Comparison of ENCODE assay signal across 1 cellular context in the genomic region with DNA sequence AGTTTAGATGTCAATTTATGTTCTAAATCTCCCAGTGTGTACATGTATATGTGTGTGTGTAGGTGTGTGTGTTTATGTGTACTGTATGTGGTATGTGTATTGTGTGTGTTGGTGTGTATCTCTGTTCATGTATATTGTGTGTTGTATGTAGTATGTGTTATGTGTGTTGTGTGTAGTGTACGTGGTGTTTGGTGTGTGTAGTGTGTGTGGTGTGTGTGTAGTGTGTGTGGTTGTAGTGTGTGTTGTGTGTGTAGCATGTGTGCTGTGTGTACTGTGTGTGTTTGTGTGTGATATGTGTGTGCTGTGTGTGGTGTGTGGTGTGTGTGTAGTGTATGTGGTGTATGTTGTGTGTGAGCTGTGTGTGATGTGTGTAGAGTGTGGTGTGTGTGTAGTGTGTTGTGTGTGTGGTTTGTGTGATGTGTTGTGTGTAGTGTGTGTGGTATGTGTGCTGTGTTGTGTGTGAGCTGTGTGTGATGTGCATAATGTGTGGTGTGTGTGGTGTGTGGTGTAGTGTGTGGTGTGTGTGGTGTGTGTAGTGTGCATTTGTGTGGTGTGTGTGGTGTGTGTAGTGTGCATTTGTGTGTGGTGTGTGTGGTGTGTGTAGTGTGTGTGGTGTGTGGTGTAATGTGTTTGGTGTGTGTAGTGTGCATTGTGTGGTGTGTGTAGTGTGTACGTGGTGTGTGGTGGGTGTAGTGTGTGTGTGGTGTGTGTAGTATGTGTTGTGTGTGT.
TF ChIP-seq lines count a peak whose summit lies in the region.

No MANE protein-coding gene starts in this region.

TF ChIP-seq in HepG2, 621 proteins besides CTCF, POLR2A, EP300 and RAD21 (continued from another document and continues in another):
- TF ChIP-seq, protein P1, sequence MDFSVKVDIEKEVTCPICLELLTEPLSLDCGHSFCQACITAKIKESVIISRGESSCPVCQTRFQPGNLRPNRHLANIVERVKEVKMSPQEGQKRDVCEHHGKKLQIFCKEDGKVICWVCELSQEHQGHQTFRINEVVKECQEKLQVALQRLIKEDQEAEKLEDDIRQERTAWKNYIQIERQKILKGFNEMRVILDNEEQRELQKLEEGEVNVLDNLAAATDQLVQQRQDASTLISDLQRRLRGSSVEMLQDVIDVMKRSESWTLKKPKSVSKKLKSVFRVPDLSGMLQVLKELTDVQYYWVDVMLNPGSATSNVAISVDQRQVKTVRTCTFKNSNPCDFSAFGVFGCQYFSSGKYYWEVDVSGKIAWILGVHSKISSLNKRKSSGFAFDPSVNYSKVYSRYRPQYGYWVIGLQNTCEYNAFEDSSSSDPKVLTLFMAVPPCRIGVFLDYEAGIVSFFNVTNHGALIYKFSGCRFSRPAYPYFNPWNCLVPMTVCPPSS (IDR thresholded peaks at IDR 0.05): 0 out of 2 replicates have a peak, but pooled peaks have one; percentile 71
- TF ChIP-seq, protein P2, sequence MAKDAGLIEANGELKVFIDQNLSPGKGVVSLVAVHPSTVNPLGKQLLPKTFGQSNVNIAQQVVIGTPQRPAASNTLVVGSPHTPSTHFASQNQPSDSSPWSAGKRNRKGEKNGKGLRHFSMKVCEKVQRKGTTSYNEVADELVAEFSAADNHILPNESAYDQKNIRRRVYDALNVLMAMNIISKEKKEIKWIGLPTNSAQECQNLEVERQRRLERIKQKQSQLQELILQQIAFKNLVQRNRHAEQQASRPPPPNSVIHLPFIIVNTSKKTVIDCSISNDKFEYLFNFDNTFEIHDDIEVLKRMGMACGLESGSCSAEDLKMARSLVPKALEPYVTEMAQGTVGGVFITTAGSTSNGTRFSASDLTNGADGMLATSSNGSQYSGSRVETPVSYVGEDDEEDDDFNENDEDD (CRISPR knock-in tag; IDR thresholded peaks at IDR 0.05; ENCODE audit: borderline replicate concordance): no peak
- TF ChIP-seq, protein P3, sequence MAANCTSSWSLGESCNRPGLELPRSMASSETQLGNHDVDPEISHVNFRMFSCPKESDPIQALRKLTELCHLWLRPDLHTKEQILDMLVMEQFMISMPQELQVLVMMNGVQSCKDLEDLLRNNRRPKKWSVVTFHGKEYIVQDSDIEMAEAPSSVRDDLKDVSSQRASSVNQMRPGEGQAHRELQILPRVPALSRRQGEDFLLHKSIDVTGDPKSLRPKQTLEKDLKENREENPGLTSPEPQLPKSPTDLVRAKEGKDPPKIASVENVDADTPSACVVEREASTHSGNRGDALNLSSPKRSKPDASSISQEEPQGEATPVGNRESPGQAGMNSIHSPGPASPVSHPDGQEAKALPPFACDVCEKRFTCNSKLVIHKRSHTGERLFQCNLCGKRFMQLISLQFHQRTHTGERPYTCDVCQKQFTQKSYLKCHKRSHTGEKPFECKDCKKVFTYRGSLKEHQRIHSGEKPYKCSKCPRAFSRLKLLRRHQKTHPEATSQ (CRISPR knock-in tag; IDR thresholded peaks at IDR 0.05; ENCODE audit: borderline replicate concordance): no peak
- TF ChIP-seq, protein P4, sequence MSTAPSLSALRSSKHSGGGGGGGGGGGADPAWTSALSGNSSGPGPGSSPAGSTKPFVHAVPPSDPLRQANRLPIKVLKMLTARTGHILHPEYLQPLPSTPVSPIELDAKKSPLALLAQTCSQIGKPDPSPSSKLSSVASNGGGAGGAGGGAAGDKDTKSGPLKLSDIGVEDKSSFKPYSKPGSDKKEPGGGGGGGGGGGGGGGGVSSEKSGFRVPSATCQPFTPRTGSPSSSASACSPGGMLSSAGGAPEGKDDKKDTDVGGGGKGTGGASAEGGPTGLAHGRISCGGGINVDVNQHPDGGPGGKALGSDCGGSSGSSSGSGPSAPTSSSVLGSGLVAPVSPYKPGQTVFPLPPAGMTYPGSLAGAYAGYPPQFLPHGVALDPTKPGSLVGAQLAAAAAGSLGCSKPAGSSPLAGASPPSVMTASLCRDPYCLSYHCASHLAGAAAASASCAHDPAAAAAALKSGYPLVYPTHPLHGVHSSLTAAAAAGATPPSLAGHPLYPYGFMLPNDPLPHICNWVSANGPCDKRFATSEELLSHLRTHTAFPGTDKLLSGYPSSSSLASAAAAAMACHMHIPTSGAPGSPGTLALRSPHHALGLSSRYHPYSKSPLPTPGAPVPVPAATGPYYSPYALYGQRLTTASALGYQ (CRISPR knock-in tag; IDR thresholded peaks at IDR 0.05): no peak
- TF ChIP-seq, protein P5, sequence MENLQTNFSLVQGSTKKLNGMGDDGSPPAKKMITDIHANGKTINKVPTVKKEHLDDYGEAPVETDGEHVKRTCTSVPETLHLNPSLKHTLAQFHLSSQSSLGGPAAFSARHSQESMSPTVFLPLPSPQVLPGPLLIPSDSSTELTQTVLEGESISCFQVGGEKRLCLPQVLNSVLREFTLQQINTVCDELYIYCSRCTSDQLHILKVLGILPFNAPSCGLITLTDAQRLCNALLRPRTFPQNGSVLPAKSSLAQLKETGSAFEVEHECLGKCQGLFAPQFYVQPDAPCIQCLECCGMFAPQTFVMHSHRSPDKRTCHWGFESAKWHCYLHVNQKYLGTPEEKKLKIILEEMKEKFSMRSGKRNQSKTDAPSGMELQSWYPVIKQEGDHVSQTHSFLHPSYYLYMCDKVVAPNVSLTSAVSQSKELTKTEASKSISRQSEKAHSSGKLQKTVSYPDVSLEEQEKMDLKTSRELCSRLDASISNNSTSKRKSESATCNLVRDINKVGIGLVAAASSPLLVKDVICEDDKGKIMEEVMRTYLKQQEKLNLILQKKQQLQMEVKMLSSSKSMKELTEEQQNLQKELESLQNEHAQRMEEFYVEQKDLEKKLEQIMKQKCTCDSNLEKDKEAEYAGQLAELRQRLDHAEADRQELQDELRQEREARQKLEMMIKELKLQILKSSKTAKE (CRISPR knock-in tag; IDR thresholded peaks at IDR 0.05; ENCODE audit: borderline replicate concordance): peak; percentile 41; the same call in 1 of the 2 replicates
- TF ChIP-seq ARNT2 (CRISPR knock-in tag; IDR thresholded peaks at IDR 0.05; ENCODE audit: low read depth): no peak
- no peak for TF ChIP-seq AGO2 (optimal IDR thresholded peaks at IDR 0.05; ENCODE audit: low read depth, low read length)
- TF ChIP-seq MIER3 (CRISPR knock-in tag; IDR thresholded peaks at IDR 0.05; ENCODE audit: borderline replicate concordance): no peak
- TF ChIP-seq, protein P6, sequence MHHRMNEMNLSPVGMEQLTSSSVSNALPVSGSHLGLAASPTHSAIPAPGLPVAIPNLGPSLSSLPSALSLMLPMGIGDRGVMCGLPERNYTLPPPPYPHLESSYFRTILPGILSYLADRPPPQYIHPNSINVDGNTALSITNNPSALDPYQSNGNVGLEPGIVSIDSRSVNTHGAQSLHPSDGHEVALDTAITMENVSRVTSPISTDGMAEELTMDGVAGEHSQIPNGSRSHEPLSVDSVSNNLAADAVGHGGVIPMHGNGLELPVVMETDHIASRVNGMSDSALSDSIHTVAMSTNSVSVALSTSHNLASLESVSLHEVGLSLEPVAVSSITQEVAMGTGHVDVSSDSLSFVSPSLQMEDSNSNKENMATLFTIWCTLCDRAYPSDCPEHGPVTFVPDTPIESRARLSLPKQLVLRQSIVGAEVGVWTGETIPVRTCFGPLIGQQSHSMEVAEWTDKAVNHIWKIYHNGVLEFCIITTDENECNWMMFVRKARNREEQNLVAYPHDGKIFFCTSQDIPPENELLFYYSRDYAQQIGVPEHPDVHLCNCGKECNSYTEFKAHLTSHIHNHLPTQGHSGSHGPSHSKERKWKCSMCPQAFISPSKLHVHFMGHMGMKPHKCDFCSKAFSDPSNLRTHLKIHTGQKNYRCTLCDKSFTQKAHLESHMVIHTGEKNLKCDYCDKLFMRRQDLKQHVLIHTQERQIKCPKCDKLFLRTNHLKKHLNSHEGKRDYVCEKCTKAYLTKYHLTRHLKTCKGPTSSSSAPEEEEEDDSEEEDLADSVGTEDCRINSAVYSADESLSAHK (CRISPR knock-in tag; IDR thresholded peaks at IDR 0.05; ENCODE audit: borderline replicate concordance): no peak
- TF ChIP-seq, protein P7, sequence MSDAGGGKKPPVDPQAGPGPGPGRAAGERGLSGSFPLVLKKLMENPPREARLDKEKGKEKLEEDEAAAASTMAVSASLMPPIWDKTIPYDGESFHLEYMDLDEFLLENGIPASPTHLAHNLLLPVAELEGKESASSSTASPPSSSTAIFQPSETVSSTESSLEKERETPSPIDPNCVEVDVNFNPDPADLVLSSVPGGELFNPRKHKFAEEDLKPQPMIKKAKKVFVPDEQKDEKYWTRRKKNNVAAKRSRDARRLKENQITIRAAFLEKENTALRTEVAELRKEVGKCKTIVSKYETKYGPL (CRISPR knock-in tag; IDR thresholded peaks at IDR 0.05): no peak
- TF ChIP-seq SRSF4 (IDR thresholded peaks at IDR 0.05; ENCODE audit: low read depth, low read length, poor library complexity, severe bottlenecking): no peak
- no peak for TF ChIP-seq ZNF552 (CRISPR knock-in tag; IDR thresholded peaks at IDR 0.05; ENCODE audit: borderline replicate concordance)
- no peak for TF ChIP-seq ZSCAN9 (CRISPR knock-in tag; IDR thresholded peaks at IDR 0.05; ENCODE audit: borderline replicate concordance)
- no peak for TF ChIP-seq RBM39 (IDR thresholded peaks at IDR 0.05; ENCODE audit: low read depth, low read length, poor library complexity, severe bottlenecking)
- TF ChIP-seq, protein P8, sequence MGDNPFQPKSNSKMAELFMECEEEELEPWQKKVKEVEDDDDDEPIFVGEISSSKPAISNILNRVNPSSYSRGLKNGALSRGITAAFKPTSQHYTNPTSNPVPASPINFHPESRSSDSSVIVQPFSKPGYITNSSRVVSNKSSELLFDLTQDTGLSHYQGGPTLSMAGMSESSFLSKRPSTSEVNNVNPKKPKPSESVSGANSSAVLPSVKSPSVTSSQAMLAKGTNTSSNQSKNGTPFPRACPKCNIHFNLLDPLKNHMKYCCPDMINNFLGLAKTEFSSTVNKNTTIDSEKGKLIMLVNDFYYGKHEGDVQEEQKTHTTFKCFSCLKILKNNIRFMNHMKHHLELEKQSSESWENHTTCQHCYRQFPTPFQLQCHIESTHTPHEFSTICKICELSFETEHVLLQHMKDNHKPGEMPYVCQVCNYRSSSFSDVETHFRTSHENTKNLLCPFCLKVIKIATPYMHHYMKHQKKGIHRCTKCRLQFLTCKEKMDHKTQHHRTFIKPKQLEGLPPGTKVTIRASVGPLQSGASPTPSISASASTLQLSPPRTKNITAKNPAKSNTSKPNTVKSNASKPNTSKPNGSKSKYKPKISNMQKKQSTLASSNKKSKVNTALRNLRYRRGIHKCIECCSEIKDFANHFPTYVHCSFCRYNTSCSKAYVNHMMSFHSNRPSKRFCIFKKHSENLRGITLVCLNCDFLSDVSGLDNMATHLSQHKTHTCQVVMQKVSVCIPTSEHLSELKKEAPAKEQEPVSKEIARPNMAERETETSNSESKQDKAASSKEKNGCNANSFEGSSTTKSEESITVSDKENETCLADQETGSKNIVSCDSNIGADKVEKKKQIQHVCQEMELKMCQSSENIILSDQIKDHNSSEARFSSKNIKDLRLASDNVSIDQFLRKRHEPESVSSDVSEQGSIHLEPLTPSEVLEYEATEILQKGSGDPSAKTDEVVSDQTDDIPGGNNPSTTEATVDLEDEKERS (CRISPR knock-in tag; IDR thresholded peaks at IDR 0.05): no peak
- TF ChIP-seq HCFC1 (IDR thresholded peaks at IDR 0.05; ENCODE audit: low read depth, low read length): no peak
- 0 out of 2 replicates have a peak, but pooled peaks have one; percentile 38 for TF ChIP-seq ZNF589 (CRISPR knock-in tag; conservative IDR thresholded peaks at IDR 0.05)
- TF ChIP-seq, protein P9, sequence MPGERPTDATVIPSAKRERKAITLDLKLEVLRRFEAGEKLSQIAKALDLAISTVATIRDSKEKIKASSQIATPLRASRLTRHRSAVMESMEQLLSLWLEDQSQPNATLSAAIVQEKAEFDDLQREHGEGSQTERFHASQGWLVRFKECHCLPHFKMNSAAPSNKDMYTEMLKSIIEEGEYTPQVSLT (CRISPR knock-in tag; IDR thresholded peaks at IDR 0.05; ENCODE audit: borderline replicate concordance, low read depth): no peak
- TF ChIP-seq RXRA (CRISPR knock-in tag; IDR thresholded peaks at IDR 0.05): no peak
- TF ChIP-seq IKZF1 (IDR thresholded peaks at IDR 0.05): peak; percentile 84; the same call in 1 of the 2 replicates
- TF ChIP-seq ZNF235 (CRISPR knock-in tag; IDR thresholded peaks at IDR 0.05; ENCODE audit: borderline replicate concordance): no peak
- no peak for TF ChIP-seq FOSL2 (CRISPR knock-in tag; IDR thresholded peaks at IDR 0.05)
- no peak for TF ChIP-seq JDP2 (CRISPR knock-in tag; IDR thresholded peaks at IDR 0.05; ENCODE audit: borderline replicate concordance)
- TF ChIP-seq MXD4 (CRISPR knock-in tag; IDR thresholded peaks at IDR 0.05): no peak
- TF ChIP-seq, protein P10, sequence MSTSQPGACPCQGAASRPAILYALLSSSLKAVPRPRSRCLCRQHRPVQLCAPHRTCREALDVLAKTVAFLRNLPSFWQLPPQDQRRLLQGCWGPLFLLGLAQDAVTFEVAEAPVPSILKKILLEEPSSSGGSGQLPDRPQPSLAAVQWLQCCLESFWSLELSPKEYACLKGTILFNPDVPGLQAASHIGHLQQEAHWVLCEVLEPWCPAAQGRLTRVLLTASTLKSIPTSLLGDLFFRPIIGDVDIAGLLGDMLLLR (CRISPR knock-in tag; IDR thresholded peaks at IDR 0.05): no peak
- TF ChIP-seq ARNT (IDR thresholded peaks at IDR 0.05): 0 out of 2 replicates have a peak, but pooled peaks have one; percentile 15
- 0 out of 2 replicates have a peak, but pooled peaks have one; percentile 61 for TF ChIP-seq FOXP1 (IDR thresholded peaks at IDR 0.05)
- TF ChIP-seq FOXP1 (CRISPR knock-in tag; IDR thresholded peaks at IDR 0.05): no peak
- peak; percentile 28; the same call in 1 of the 2 replicates for TF ChIP-seq SP2 (CRISPR knock-in tag; IDR thresholded peaks at IDR 0.05)
- no peak for TF ChIP-seq SSRP1 (CRISPR knock-in tag; IDR thresholded peaks at IDR 0.05)
- no peak for TF ChIP-seq RARG (CRISPR knock-in tag; IDR thresholded peaks at IDR 0.05; ENCODE audit: low read depth)
- no peak for TF ChIP-seq ZNF781 (CRISPR knock-in tag; IDR thresholded peaks at IDR 0.05; ENCODE audit: borderline replicate concordance, not compliant biosample characterization)
- no peak for TF ChIP-seq TAF15 (IDR thresholded peaks at IDR 0.05; ENCODE audit: low read depth, low read length, poor library complexity, severe bottlenecking)
- TF ChIP-seq PHB2 (IDR thresholded peaks at IDR 0.05; ENCODE audit: partially characterized antibody): peak; percentile 54
- peak; percentile 81; the same call in 1 of the 2 replicates for TF ChIP-seq HNRNPL (IDR thresholded peaks at IDR 0.05; ENCODE audit: low read depth, low read length)
- no peak for TF ChIP-seq ZNF891 (CRISPR knock-in tag; IDR thresholded peaks at IDR 0.05)
- TF ChIP-seq ZNF660 (CRISPR knock-in tag; IDR thresholded peaks at IDR 0.05; ENCODE audit: borderline replicate concordance, low read depth): no peak
- TF ChIP-seq JUNB (CRISPR knock-in tag; IDR thresholded peaks at IDR 0.05; ENCODE audit: borderline replicate concordance): peak; percentile 36; the same call in 1 of the 2 replicates
- TF ChIP-seq BRCA1 (CRISPR knock-in tag; IDR thresholded peaks at IDR 0.05): no peak
- TF ChIP-seq, protein P11, sequence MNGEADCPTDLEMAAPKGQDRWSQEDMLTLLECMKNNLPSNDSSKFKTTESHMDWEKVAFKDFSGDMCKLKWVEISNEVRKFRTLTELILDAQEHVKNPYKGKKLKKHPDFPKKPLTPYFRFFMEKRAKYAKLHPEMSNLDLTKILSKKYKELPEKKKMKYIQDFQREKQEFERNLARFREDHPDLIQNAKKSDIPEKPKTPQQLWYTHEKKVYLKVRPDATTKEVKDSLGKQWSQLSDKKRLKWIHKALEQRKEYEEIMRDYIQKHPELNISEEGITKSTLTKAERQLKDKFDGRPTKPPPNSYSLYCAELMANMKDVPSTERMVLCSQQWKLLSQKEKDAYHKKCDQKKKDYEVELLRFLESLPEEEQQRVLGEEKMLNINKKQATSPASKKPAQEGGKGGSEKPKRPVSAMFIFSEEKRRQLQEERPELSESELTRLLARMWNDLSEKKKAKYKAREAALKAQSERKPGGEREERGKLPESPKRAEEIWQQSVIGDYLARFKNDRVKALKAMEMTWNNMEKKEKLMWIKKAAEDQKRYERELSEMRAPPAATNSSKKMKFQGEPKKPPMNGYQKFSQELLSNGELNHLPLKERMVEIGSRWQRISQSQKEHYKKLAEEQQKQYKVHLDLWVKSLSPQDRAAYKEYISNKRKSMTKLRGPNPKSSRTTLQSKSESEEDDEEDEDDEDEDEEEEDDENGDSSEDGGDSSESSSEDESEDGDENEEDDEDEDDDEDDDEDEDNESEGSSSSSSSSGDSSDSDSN (CRISPR knock-in tag; IDR thresholded peaks at IDR 0.05): no peak
